Comparison of ENCODE assay signal across 14 cellular contexts in genomic region chr5:157165668-157166067, GRCh38. TPM values are rescaled to one million over a fixed set of nuclear protein-coding genes. Genes with fewer than 3 reads are reported as not detected.
DNase-seq lines count a peak whose midpoint lies in the region; ATAC-seq lines count a peak whose summit lies in the region.
"Had no signal": no experiment of that assay in that cellular context is flagged by ENCODE, and none has a peak within 500 bp of the region (broad histone marks: within the 10 kb centered on the region; RNA-seq: fewer than 3 reads in every experiment).

No MANE protein-coding gene starts in this region.

- no peaks in the 10 kb centered on the region for H3K27me3 Mint-ChIP-seq in activated T-cell treated with anti-CD3 and anti-CD28 coated beads, Interleukin-2, amount 50 U/mL, for 72 hours (ENCODE audit: low read depth)
- H3K27me3 Mint-ChIP-seq in T-helper 17 cell: no peaks in the 10 kb centered on the region
- H3K27me3 Mint-ChIP-seq in activated CD8-positive, alpha-beta T cell treated with anti-CD3 and anti-CD28 coated beads, Interleukin-2, amount 10 ng/mL, durations not matched to agents 7 days and 5 days (ENCODE audit: low read depth): no peaks in the 10 kb centered on the region
- H3K27me3 Mint-ChIP-seq in naive thymus-derived CD4-positive, alpha-beta T cell: no peaks in the 10 kb centered on the region
- H3K27me3 Mint-ChIP-seq: CD4-positive, CD25-positive, alpha-beta regulatory T cell had no signal

- H3K36me3 ChIP-seq in naive thymus-derived CD4-positive, alpha-beta T cell (ENCODE audit: control insufficient read depth in 2 of 3, insufficient read depth in 3 of 3, low read length in 3 of 3): no peaks in the 10 kb centered on the region

- H3K9me3 Mint-ChIP-seq in activated T-cell treated with anti-CD3 and anti-CD28 coated beads, Interleukin-2, amount 50 U/mL, for 72 hours: peaks cover under 1% of the 10 kb centered on the region in 2 donors
- no peaks in the 10 kb centered on the region for H3K9me3 Mint-ChIP-seq in activated CD8-positive, alpha-beta T cell treated with anti-CD3 and anti-CD28 coated beads, Interleukin-2, amount 10 ng/mL, durations not matched to agents 7 days and 5 days (ENCODE audit: insufficient read depth)
- H3K9me3 Mint-ChIP-seq in naive thymus-derived CD4-positive, alpha-beta T cell: peaks cover 0 to 12% (median 5%) of the 10 kb centered on the region in 11 donors

- H3K27ac Mint-ChIP-seq in activated T-cell treated with anti-CD3 and anti-CD28 coated beads, Interleukin-2, amount 50 U/mL, for 72 hours: no peak overlapping the region
- peak overlapping the region; percentile 93 for H3K27ac Mint-ChIP-seq in T-helper 17 cell
- H3K27ac Mint-ChIP-seq in activated CD8-positive, alpha-beta T cell treated with anti-CD3 and anti-CD28 coated beads, Interleukin-2, amount 10 ng/mL, durations not matched to agents 7 days and 5 days: no peak overlapping the region
- peak overlapping the region in 5 of 9 donors; percentile 34 to 93 (median 84) for H3K27ac Mint-ChIP-seq in naive thymus-derived CD4-positive, alpha-beta T cell

- POLR2A ChIA-PET in activated CD8-positive, alpha-beta T cell treated with anti-CD3 and anti-CD28 coated beads, Interleukin-2, amount 10 ng/mL, durations not matched to agents 7 days and 5 days (lab: Charles Lee): interaction anchor here (1.1 to 1.4 kb wide), 2 partner anchors 9 to 24 kb away, joined by 3 to 9 read pairs; no protein-coding TSS in a partner anchor
- POLR2A ChIA-PET in naive thymus-derived CD4-positive, alpha-beta T cell (lab: Charles Lee): interaction anchor here (0.7 to 3.2 kb wide), 10 partner anchors 10 to 117 kb away, joined by 3 to 27 read pairs (median 4); partner anchors contain the start of genes ITK and MED7

- CTCF ChIA-PET in activated CD8-positive, alpha-beta T cell treated with anti-CD3 and anti-CD28 coated beads, Interleukin-2, amount 10 ng/mL, durations not matched to agents 7 days and 5 days (lab: Charles Lee): interaction anchor here (1.0 to 1.4 kb wide), 2 partner anchors 9 to 16 kb away, joined by 3 to 5 read pairs; no protein-coding TSS in a partner anchor
- CTCF ChIA-PET in naive thymus-derived CD4-positive, alpha-beta T cell (lab: Charles Lee): no interaction called here

- H3K4me1 Mint-ChIP-seq in activated T-cell treated with anti-CD3 and anti-CD28 coated beads, Interleukin-2, amount 50 U/mL, for 72 hours (ENCODE audit: low read depth): peaks cover 84% of the 10 kb centered on the region
- peaks cover 41% of the 10 kb centered on the region for H3K4me1 Mint-ChIP-seq in T-helper 17 cell
- H3K4me1 Mint-ChIP-seq in activated CD8-positive, alpha-beta T cell treated with anti-CD3 and anti-CD28 coated beads, Interleukin-2, amount 10 ng/mL, durations not matched to agents 7 days and 5 days (ENCODE audit: low read depth): peaks cover 59% of the 10 kb centered on the region
- peaks cover 25 to 70% (median 65%) of the 10 kb centered on the region in 7 donors for H3K4me1 Mint-ChIP-seq in naive thymus-derived CD4-positive, alpha-beta T cell

- H3K9me3 ChIP-seq in T-helper 17 cell (ENCODE audit: control insufficient read depth, low read length, poor library complexity, severe bottlenecking): peaks cover 2% of the 10 kb centered on the region
- no peaks in the 10 kb centered on the region for H3K9me3 ChIP-seq in naive thymus-derived CD4-positive, alpha-beta T cell (ENCODE audit: control insufficient read depth in 2 of 3, low read length in 3 of 3)

- H3K4me3 ChIP-seq in naive thymus-derived CD4-positive, alpha-beta T cell (ENCODE audit: low read length): no peak overlapping the region
- H3K4me3 ChIP-seq: K562 had no signal

- H3K27me3 ChIP-seq in naive thymus-derived CD4-positive, alpha-beta T cell (ENCODE audit: control insufficient read depth in 2 of 2, insufficient read depth in 2 of 2, low read length in 2 of 2): no peaks in the 10 kb centered on the region

- DNase-seq in activated T-cell treated with anti-CD3 and anti-CD28 coated beads, Interleukin-2, amount 50 U/mL, for 72 hours: no peak
- DNase-seq in activated T-cell treated with anti-CD3 and anti-CD28 coated beads for 4 hours (no peak), T-helper 17 cell (no peak), HK-2 (ENCODE audit: unreplicated experiment) (no peak)
- DNase-seq in activated CD8-positive, alpha-beta T cell treated with anti-CD3 and anti-CD28 coated beads, Interleukin-2, amount 10 ng/mL, durations not matched to agents 7 days and 5 days: peak; percentile 11
- DNase-seq in naive thymus-derived CD4-positive, alpha-beta T cell: no peak
- DNase-seq in stimulated activated CD4-positive, alpha-beta T cell treated with anti-CD3 and anti-CD28 coated beads, Interleukin-15, amount 100 ng/mL, for 24 hours: no peak
- DNase-seq: CD4-positive, CD25-positive, alpha-beta regulatory T cell; EL; GOT3; NCI-H1417 treated with DMSO at 0.1 percent for 48 hours; NCI-H1930; NCI-H526 treated with DMSO at 0.1 percent for 48 hours had no signal

- peaks cover 15 to 20% of the 10 kb centered on the region in 2 donors for H3K4me1 ChIP-seq in naive thymus-derived CD4-positive, alpha-beta T cell (ENCODE audit: control insufficient read depth in 2 of 2, insufficient read depth in 2 of 2, low read length in 2 of 2)

- no peak for ATAC-seq in activated T-cell treated with anti-CD3 and anti-CD28 coated beads, Interleukin-2, amount 50 U/mL, for 72 hours (replicated peaks in 1 of 2)
- ATAC-seq in T-helper 17 cell: no peak
- no peak for ATAC-seq in activated CD8-positive, alpha-beta T cell treated with anti-CD3 and anti-CD28 coated beads, Interleukin-2, amount 10 ng/mL, durations not matched to agents 7 days and 5 days
- no peak for ATAC-seq in naive thymus-derived CD4-positive, alpha-beta T cell
- ATAC-seq: K562 had no signal

- peaks cover 6 to 8% of the 10 kb centered on the region in 2 donors for H3K36me3 Mint-ChIP-seq in activated T-cell treated with anti-CD3 and anti-CD28 coated beads, Interleukin-2, amount 50 U/mL, for 72 hours (ENCODE audit: insufficient read depth in 2 of 2)
- no peaks in the 10 kb centered on the region for H3K36me3 Mint-ChIP-seq in T-helper 17 cell (ENCODE audit: low read depth)
- peaks cover 9% of the 10 kb centered on the region for H3K36me3 Mint-ChIP-seq in activated CD8-positive, alpha-beta T cell treated with anti-CD3 and anti-CD28 coated beads, Interleukin-2, amount 10 ng/mL, durations not matched to agents 7 days and 5 days (ENCODE audit: low read depth)
- H3K36me3 Mint-ChIP-seq in naive thymus-derived CD4-positive, alpha-beta T cell: peaks cover 0 to 8% (median 0%) of the 10 kb centered on the region in 5 donors
- H3K36me3 Mint-ChIP-seq: CD4-positive, CD25-positive, alpha-beta regulatory T cell had no signal

- H3K4me3 Mint-ChIP-seq in activated T-cell treated with anti-CD3 and anti-CD28 coated beads, Interleukin-2, amount 50 U/mL, for 72 hours: peak overlapping the region; percentile 77 to 85
- H3K4me3 Mint-ChIP-seq in T-helper 17 cell: no peak overlapping the region
- no peak overlapping the region for H3K4me3 Mint-ChIP-seq in activated CD8-positive, alpha-beta T cell treated with anti-CD3 and anti-CD28 coated beads, Interleukin-2, amount 10 ng/mL, durations not matched to agents 7 days and 5 days
- no peak overlapping the region for H3K4me3 Mint-ChIP-seq in naive thymus-derived CD4-positive, alpha-beta T cell

- H3K27ac ChIP-seq in naive thymus-derived CD4-positive, alpha-beta T cell (ENCODE audit: low read depth, low read length): no peak overlapping the region

- intact Hi-C loops in naive thymus-derived CD4-positive, alpha-beta T cell (cut with micrococcal nuclease): loop anchor here in 1 of 2 donors (1.0 kb wide), 1 partner anchor 13 kb away; no protein-coding TSS in a partner anchor

RNA-seq across cellular contexts. Expression of gene GARIN3, which starts 0.4 kb away (rescaled TPM):
- total RNA-seq in activated T-cell treated with anti-CD3 and anti-CD28 coated beads, Interleukin-2, amount 50 U/mL, for 72 hours: under 1 TPM; 0.22 to 0.39 TPM
- total RNA-seq in T-helper 17 cell: not detected
- total RNA-seq in activated CD8-positive, alpha-beta T cell treated with anti-CD3 and anti-CD28 coated beads, Interleukin-2, amount 10 ng/mL, durations not matched to agents 7 days and 5 days: not detected
- total RNA-seq in naive thymus-derived CD4-positive, alpha-beta T cell: not detected
- polyA plus RNA-seq in naive thymus-derived CD4-positive, alpha-beta T cell: under 1 TPM in 1 of 2 donors, not detected in 1; 0.07 TPM
- total RNA-seq: CD4-positive, CD25-positive, alpha-beta regulatory T cell; K562 had no signal
- polyA plus RNA-seq: CD4-positive, CD25-positive, alpha-beta regulatory T cell; K562 had no signal

RNA-seq across cellular contexts. Expression of gene ITK, which starts 15.0 kb away (rescaled TPM):
- 100 to 1,000 TPM; 289 to 314 TPM for total RNA-seq in activated T-cell treated with anti-CD3 and anti-CD28 coated beads, Interleukin-2, amount 50 U/mL, for 72 hours
- total RNA-seq in T-helper 17 cell: 100 to 1,000 TPM; 235 to 319 TPM
- 100 to 1,000 TPM; 254 to 263 TPM for total RNA-seq in activated CD8-positive, alpha-beta T cell treated with anti-CD3 and anti-CD28 coated beads, Interleukin-2, amount 10 ng/mL, durations not matched to agents 7 days and 5 days
- total RNA-seq in naive thymus-derived CD4-positive, alpha-beta T cell: 100 to 1,000 TPM; 278 to 481 (median 324) TPM
- 100 to 1,000 TPM; 183 to 245 TPM for polyA plus RNA-seq in naive thymus-derived CD4-positive, alpha-beta T cell
- polyA plus RNA-seq: K562 had no signal

RNA-seq across cellular contexts. Expression of gene MED7, which starts 23.0 kb away (rescaled TPM):
- total RNA-seq in activated T-cell treated with anti-CD3 and anti-CD28 coated beads, Interleukin-2, amount 50 U/mL, for 72 hours: 10 to 100 TPM; 12.7 to 16.7 TPM
- 1 to 10 TPM; 6.3 to 7.8 TPM for total RNA-seq in T-helper 17 cell
- total RNA-seq in activated CD8-positive, alpha-beta T cell treated with anti-CD3 and anti-CD28 coated beads, Interleukin-2, amount 10 ng/mL, durations not matched to agents 7 days and 5 days: 10 to 100 TPM; 13.1 to 13.9 TPM
- total RNA-seq in naive thymus-derived CD4-positive, alpha-beta T cell: 10 to 100 TPM in 3 of 5 experiments, 1 to 10 TPM in 2; 5.8 to 18.5 (median 14.2) TPM
- polyA plus RNA-seq in naive thymus-derived CD4-positive, alpha-beta T cell: 10 to 100 TPM; 13.5 to 20.5 TPM

RNA-seq across cellular contexts. Expression of gene HAVCR2, which starts 56.8 kb away (rescaled TPM):
- total RNA-seq in activated T-cell treated with anti-CD3 and anti-CD28 coated beads, Interleukin-2, amount 50 U/mL, for 72 hours: 10 to 100 TPM; 19.7 to 30.2 TPM
- total RNA-seq in T-helper 17 cell: 1 to 10 TPM; 2.3 to 2.7 TPM
- total RNA-seq in activated CD8-positive, alpha-beta T cell treated with anti-CD3 and anti-CD28 coated beads, Interleukin-2, amount 10 ng/mL, durations not matched to agents 7 days and 5 days: 10 to 100 TPM; 77.6 to 78.7 TPM
- total RNA-seq in naive thymus-derived CD4-positive, alpha-beta T cell: 100 to 1,000 TPM in 1 of 5 experiments, 10 to 100 TPM in 1, 1 to 10 TPM in 3; 5.1 to 110 (median 5.5) TPM
- polyA plus RNA-seq in naive thymus-derived CD4-positive, alpha-beta T cell: 1 to 10 TPM; 2.2 to 4.7 TPM

Comparison
In these comparisons a context has a peak if more than half of its experiments do, and no peak if none do; other contexts are left out.
1. H3K27ac Mint-ChIP-seq: peak in T-helper 17 cell (single experiment) and naive thymus-derived CD4-positive, alpha-beta T cell (5 of 9); none in activated T-cell treated with anti-CD3 and anti-CD28 coated beads, Interleukin-2, amount 50 U/mL, for 72 hours (single experiment) and activated CD8-positive, alpha-beta T cell treated with anti-CD3 and anti-CD28 coated beads, Interleukin-2, amount 10 ng/mL, durations not matched to agents 7 days and 5 days (single experiment).
2. H3K4me3 Mint-ChIP-seq: peak in activated T-cell treated with anti-CD3 and anti-CD28 coated beads, Interleukin-2, amount 50 U/mL, for 72 hours (2 of 2); none in T-helper 17 cell (single experiment), activated CD8-positive, alpha-beta T cell treated with anti-CD3 and anti-CD28 coated beads, Interleukin-2, amount 10 ng/mL, durations not matched to agents 7 days and 5 days (single experiment) and naive thymus-derived CD4-positive, alpha-beta T cell (0 of 10).